In the genomic region with DNA sequence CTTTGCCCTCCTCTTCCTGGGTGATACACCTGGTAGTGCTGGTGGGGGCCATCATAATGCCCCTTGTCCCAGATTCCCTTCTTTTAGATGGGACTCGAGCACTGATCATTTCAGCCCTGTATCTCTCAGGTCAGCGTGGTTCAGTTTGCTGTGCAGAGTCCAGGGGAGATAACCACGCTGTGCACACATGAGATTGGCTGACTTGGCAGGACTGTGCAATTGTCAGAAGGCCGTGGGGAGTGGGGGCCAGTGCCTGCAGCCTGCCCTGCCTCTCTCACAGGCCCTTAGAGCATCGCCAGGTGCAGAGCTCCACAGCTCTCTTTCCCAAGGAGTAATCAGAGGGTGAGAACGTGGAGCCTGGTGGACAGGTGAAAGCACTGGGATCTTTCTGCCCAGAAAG, we compare ENCODE assay signal across 16 cellular contexts. TPM values are rescaled to one million over a fixed set of nuclear protein-coding genes. Genes with fewer than 3 reads are reported as not detected.
DNase-seq lines count a peak whose midpoint lies in the region; ATAC-seq and TF ChIP-seq lines count a peak whose summit lies in the region.
"Had no signal": no experiment of that assay in that cellular context is flagged by ENCODE, and none has a peak within 500 bp of the region (broad histone marks: within the 10 kb centered on the region; RNA-seq: fewer than 3 reads in every experiment).

No MANE protein-coding gene starts in this region.

- TF ChIP-seq CTCF in uterus (IDR thresholded peaks at IDR 0.05), result no peak

- TF ChIP-seq POLR2A in uterus (IDR thresholded peaks at IDR 0.05), result no peak

- no peaks in the 10 kb centered on the region for H3K36me3 ChIP-seq in uterus

- peaks cover 25 to 37% of the 10 kb centered on the region in 2 donors for H3K4me1 ChIP-seq in uterus

- no peaks in the 10 kb centered on the region for H3K9me3 ChIP-seq in uterus
- H3K9me3 ChIP-seq: A549, ascending aorta, tibial artery had no signal

- intact Hi-C loops in left colon (cut with DNase I, micrococcal nuclease) (no loop called here), uterus (cut with DNase I; ENCODE audit: low total_unique reads) (no loop called here)

- no peak overlapping the region for H3K4me3 ChIP-seq in uterus
- H3K4me3 ChIP-seq: A549, tibial artery had no signal

- H3K27me3 ChIP-seq in uterus, result no peaks in the 10 kb centered on the region
- H3K27me3 ChIP-seq: ascending aorta, tibial artery had no signal

- ATAC-seq in left colon, result peak; percentile 53
- no peak for ATAC-seq in GM21619 (IDR thresholded peaks at IDR 0.05; ENCODE audit: unreplicated experiment)
- ATAC-seq in GM18519 (IDR thresholded peaks at IDR 0.05; ENCODE audit: low FRiP score, unreplicated experiment), result no peak
- ATAC-seq: activated T-cell treated with anti-CD3 and anti-CD28 coated beads, Interleukin-2, amount 50 U/mL, for 4 hours; natural killer cell had no signal

- DNase-seq in NCI-H524 (lab: John Stamatoyannopoulos, UW), result peak; percentile 8 to 59
- DNase-seq in NCI-H524 treated with DMSO at 0.1 percent for 48 hours (lab: John Stamatoyannopoulos, UW), result no peak
- peak; percentile 88 for DNase-seq in NCI-H748 (lab: John Stamatoyannopoulos, UW; ENCODE audit: unreplicated experiment)
- DNase-seq in left colon, result no peak
- DNase-seq in uterus, result no peak
- no peak for DNase-seq in DMS114 treated with DMSO at 0.1 percent for 48 hours (lab: John Stamatoyannopoulos, UW; ENCODE audit: unreplicated experiment)
- DNase-seq: activated CD4-positive, CD25-positive, alpha-beta regulatory T cell treated with anti-CD3 and anti-CD28 coated beads, Interleukin-2, amount 50 U/mL, for 72 hours; activated T-cell treated with anti-CD3 and anti-CD28 coated beads, Interleukin-2, amount 50 U/mL, for 4 hours; foreskin fibroblast; natural killer cell had no signal

- H3K27ac ChIP-seq in uterus, result peak overlapping the region; percentile 42 to 44
- H3K27ac ChIP-seq: HL-60, tibial artery had no signal

RNA-seq across cellular contexts. Expression of a gene that starts 15.2 kb away (rescaled TPM):
- 10 to 100 TPM; 59.3 to 67.3 TPM for total RNA-seq in left colon
- 100 to 1,000 TPM in 1 of 4 donors, 10 to 100 TPM in 3; 51.2 to 156 (median 55.3) TPM for total RNA-seq in uterus

RNA-seq across cellular contexts. Expression of a gene that starts 47.5 kb away (rescaled TPM):
- total RNA-seq in left colon (100 to 1,000 TPM; 186 to 202 TPM), uterus (100 to 1,000 TPM; 169 to 551 (median 202) TPM)

RNA-seq across cellular contexts. Expression of a gene that starts 57.1 kb away (rescaled TPM):
- total RNA-seq in left colon, result 100 to 1,000 TPM; 108 to 196 TPM
- total RNA-seq in uterus, result 100 to 1,000 TPM in 1 of 4 donors, 10 to 100 TPM in 3; 11.2 to 125 (median 63.8) TPM

Comparison
In these comparisons a context has a peak if more than half of its experiments do, and no peak if none do; other contexts are left out.
1. DNase-seq: peak in NCI-H524 (2 of 2) and NCI-H748 (single experiment); none in NCI-H524 treated with DMSO at 0.1 percent for 48 hours (single experiment), left colon (0 of 2), uterus (0 of 2) and DMS114 treated with DMSO at 0.1 percent for 48 hours (single experiment).